In genomic region chrX:77561372-77561771, GRCh38 we compare ENCODE assay signal across 13 cellular contexts.
A peak's percentile ranks its signal among the peaks of the same experiment; 100 is the strongest.
DNase-seq lines count a peak whose midpoint lies in the region; ATAC-seq and TF ChIP-seq lines count a peak whose summit lies in the region.
"Had no signal": no experiment of that assay in that cellular context is flagged by ENCODE, and none has a peak within 500 bp of the region (broad histone marks: within the 10 kb centered on the region; RNA-seq: fewer than 3 reads in every experiment).

No MANE protein-coding gene starts in this region.

- H2BK15ac ChIP-seq in IMR-90 (ENCODE audit: low read depth, low read length): no peak overlapping the region

- H4K5ac ChIP-seq in IMR-90 (ENCODE audit: low read depth, low read length): no peak overlapping the region

- no peak overlapping the region for H3K4me3 ChIP-seq in IMR-90 (ENCODE audit: insufficient read depth, low read depth, low read length)
- H3K4me3 ChIP-seq in choroid plexus epithelial cell (ENCODE audit: low read depth, low read length): no peak overlapping the region
- H3K4me3 ChIP-seq: BLaER1, GM23338 had no signal

- dilution Hi-C loops in IMR-90 (cut with HindIII; ENCODE audit: low sequenced_read_pairs, unreplicated experiment): no loop called here

- no peak overlapping the region for H2AFZ ChIP-seq in IMR-90 (replicated peaks; ENCODE audit: low read length, poor library complexity)
- H2AFZ ChIP-seq: GM23338 had no signal

- no peaks in the 10 kb centered on the region for H3K27me3 ChIP-seq in IMR-90 (ENCODE audit: control insufficient read depth, insufficient read depth, low read length)

- DNase-seq in DMS53 (lab: John Stamatoyannopoulos, UW) (peak; percentile 1), DMS53 treated with DMSO at 0.1 percent for 48 hours (lab: John Stamatoyannopoulos, UW; ENCODE audit: unreplicated experiment) (no peak), IMR-90 (no peak), choroid plexus epithelial cell (ENCODE audit: low read depth) (peak; percentile 3), HFFc6 (no peak)
- DNase-seq in activated naive CD4-positive, alpha-beta T cell treated with anti-CD3 and anti-CD28 coated beads, Interleukin-2, amount 50 U/mL, for 16 hours: no peak
- DNase-seq: AML-193, DMS79, H7 had no signal

- peaks cover 5% of the 10 kb centered on the region; the same call in 1 of the 2 replicates for H3K36me3 ChIP-seq in IMR-90 (ENCODE audit: control insufficient read depth, insufficient read depth, low read length)

- TF ChIP-seq POLR2A in IMR-90 (IDR thresholded peaks at IDR 0.05; ENCODE audit: low read depth, low read length): no peak

- H3K4ac ChIP-seq in IMR-90 (ENCODE audit: low read depth, low read length): no peak overlapping the region

- H3K18ac ChIP-seq in IMR-90 (ENCODE audit: low read depth, low read length): no peak overlapping the region

- H2AK5ac ChIP-seq in IMR-90 (ENCODE audit: low read depth, low read length): no peak overlapping the region

- no peak overlapping the region for H4K91ac ChIP-seq in IMR-90 (ENCODE audit: insufficient read depth, low read depth, low read length)

- no peak overlapping the region for H3K4me3 Mint-ChIP-seq in HFFc6
- H3K4me3 Mint-ChIP-seq: GM23338 had no signal

- 0 out of 2 replicates have a peak, but pooled peaks cover 4% of the 10 kb centered on the region for H3K36me3 Mint-ChIP-seq in HFFc6 (ENCODE audit: low read depth)

- H2BK120ac ChIP-seq in IMR-90 (ENCODE audit: low read depth, low read length): no peak overlapping the region

- CTCF ChIA-PET in IMR-90 (lab: Yijun Ruan, JAX): no interaction called here

- no peak for TF ChIP-seq RAD21 in IMR-90 (IDR thresholded peaks at IDR 0.05; ENCODE audit: low read length)

- no peak overlapping the region for H3K14ac ChIP-seq in IMR-90 (replicated peaks; ENCODE audit: low read depth, low read length)

- no peak overlapping the region for H3K27ac ChIP-seq in IMR-90 (ENCODE audit: insufficient read depth, low read length)
- H3K27ac ChIP-seq: 22Rv1, BLaER1 had no signal

- H2BK20ac ChIP-seq in IMR-90 (ENCODE audit: low read depth, low read length): no peak overlapping the region

- no peaks in the 10 kb centered on the region for H3K9me3 ChIP-seq in IMR-90 (ENCODE audit: control insufficient read depth, insufficient read depth, low read length)

- no peak overlapping the region for H3K27ac Mint-ChIP-seq in HFFc6

- H4K8ac ChIP-seq in IMR-90 (ENCODE audit: low read depth in 2 of 2, low read length in 2 of 2): no peak overlapping the region

- H3K9me1 ChIP-seq in IMR-90 (ENCODE audit: insufficient read depth, low read length): no peaks in the 10 kb centered on the region; the same call in 1 of the 2 replicates

- H3K4me1 Mint-ChIP-seq in HFFc6 (ENCODE audit: low read depth): no peaks in the 10 kb centered on the region
- H3K4me1 Mint-ChIP-seq: GM23338 had no signal

- H3K9ac ChIP-seq in IMR-90 (ENCODE audit: low read depth, low read length): no peak overlapping the region
- H3K9ac ChIP-seq: BLaER1 had no signal

- no peak overlapping the region for H3K4me2 ChIP-seq in IMR-90 (ENCODE audit: low read depth, low read length)
- H3K4me2 ChIP-seq: BLaER1, GM23338 had no signal

- intact Hi-C loops in IMR-90 (cut with micrococcal nuclease): no loop called here

- no peak overlapping the region for H2AK9ac ChIP-seq in IMR-90 (replicated peaks; ENCODE audit: low read depth, low read length, poor library complexity)

- H3K27me3 Mint-ChIP-seq in HFFc6 (ENCODE audit: insufficient read depth): no peaks in the 10 kb centered on the region

- H3K9me3 Mint-ChIP-seq in HFFc6: no peaks in the 10 kb centered on the region
- H3K9me3 Mint-ChIP-seq: GM23338 had no signal

- ATAC-seq in IMR-90 (ENCODE audit: low read depth) (no peak), GM19463 (IDR thresholded peaks at IDR 0.05; ENCODE audit: unreplicated experiment) (no peak)
- ATAC-seq: GM23338 had no signal

- no TSS peak for BruUV-seq in IMR-90 (replicated peaks; lab: Mats Ljungman, UMichigan)

- no peaks in the 10 kb centered on the region for H4K20me1 ChIP-seq in IMR-90 (ENCODE audit: insufficient read depth, low read length)
- H4K20me1 ChIP-seq: BLaER1 had no signal

- TF ChIP-seq CTCF in IMR-90 (conservative IDR thresholded peaks at IDR 0.05; ENCODE audit: low read depth, low read length) (no peak), choroid plexus epithelial cell (conservative IDR thresholded peaks at IDR 0.05; ENCODE audit: low read depth, low read length) (no peak), HFFc6 (IDR thresholded peaks at IDR 0.05) (no peak)

- WGBS in IMR-90 (ENCODE audit: extremely low coverage in 2 of 2, insufficient read length in 1 of 2), 2 experiments: no CpG with 5 or more reads among the region's 2 CpGs

- H3K23ac ChIP-seq in IMR-90 (ENCODE audit: low read depth, low read length): no peak overlapping the region

- in situ Hi-C loops in IMR-90 (cut with MboI; ENCODE audit: low sequenced_read_pairs): no loop called here

- POLR2A ChIA-PET in IMR-90 (lab: Charles Lee; ENCODE audit: unreplicated experiment): no interaction called here

- no peak overlapping the region for H2BK5ac ChIP-seq in IMR-90 (ENCODE audit: low read depth, low read length, poor library complexity, severe bottlenecking)

- H3K4me1 ChIP-seq in IMR-90 (ENCODE audit: control insufficient read depth, insufficient read depth, low read length): no peaks in the 10 kb centered on the region
- H3K4me1 ChIP-seq: BLaER1 had no signal

- H3K79me1 ChIP-seq in IMR-90 (ENCODE audit: low read depth in 1 of 2, low read length in 2 of 2): no peaks in the 10 kb centered on the region

- H3K56ac ChIP-seq in IMR-90 (ENCODE audit: extremely low read depth, insufficient read depth, low read length): no peak overlapping the region

TF ChIP-seq in IMR-90, 13 proteins besides CTCF, POLR2A, EP300 and RAD21:
- TF ChIP-seq MAFK (IDR thresholded peaks at IDR 0.05; ENCODE audit: low read depth, low read length): peak; percentile 19; the same call in 1 of the 2 replicates
- TF ChIP-seq NFE2L2 (IDR thresholded peaks at IDR 0.05; ENCODE audit: low read depth, low read length): peak; percentile 75
- no peak for TF ChIP-seq ELK1 (IDR thresholded peaks at IDR 0.05; ENCODE audit: borderline replicate concordance, low read depth, low read length)

Comparison
In these comparisons a context has a peak if more than half of its experiments do, and no peak if none do; other contexts are left out.
1. DNase-seq: peak in DMS53 (single experiment) and choroid plexus epithelial cell (single experiment); none in DMS53 treated with DMSO at 0.1 percent for 48 hours (single experiment), IMR-90 (single experiment), HFFc6 (single experiment) and activated naive CD4-positive, alpha-beta T cell treated with anti-CD3 and anti-CD28 coated beads, Interleukin-2, amount 50 U/mL, for 16 hours (single experiment).